In the genomic region with DNA sequence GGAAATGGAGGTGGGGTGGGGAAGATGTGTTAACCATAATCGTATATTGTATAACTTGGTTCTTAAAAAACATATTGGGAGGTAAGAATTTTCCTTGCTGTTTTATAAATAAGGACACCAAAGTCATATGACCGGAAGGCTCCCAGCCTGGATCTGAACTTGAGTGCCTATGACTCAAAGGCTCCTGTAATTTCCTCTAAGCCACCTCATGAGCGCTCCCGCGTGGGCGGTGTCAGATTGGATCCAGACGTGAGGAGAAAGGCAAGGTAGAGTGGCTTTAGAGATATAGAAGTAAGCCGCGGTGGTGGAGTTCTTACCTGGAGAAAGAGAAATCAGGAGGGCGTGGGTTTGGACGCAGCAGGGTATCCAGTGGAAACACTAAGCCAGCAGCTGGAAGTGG, we compare ENCODE assay signal across 17 cellular contexts.
DNase-seq lines count a peak whose midpoint lies in the region; ATAC-seq and TF ChIP-seq lines count a peak whose summit lies in the region.
"Had no signal": no experiment of that assay in that cellular context is flagged by ENCODE, and none has a peak within 500 bp of the region (broad histone marks: within the 10 kb centered on the region; RNA-seq: fewer than 3 reads in every experiment).

No MANE protein-coding gene starts in this region.

- no peaks in the 10 kb centered on the region for H3K36me3 ChIP-seq in PC-3 (ENCODE audit: low read depth, low read length)
- H3K36me3 ChIP-seq in mesenchymal stem cell (ENCODE audit: control insufficient read depth in 1 of 2, insufficient read depth in 2 of 2, low read depth in 1 of 2, low read length in 2 of 2), result no peaks in the 10 kb centered on the region
- no peaks in the 10 kb centered on the region for H3K36me3 ChIP-seq in mesendoderm (ENCODE audit: control insufficient read depth, insufficient read depth, low read length)
- H3K36me3 ChIP-seq: heart right ventricle, right lobe of liver had no signal

- 0 out of 2 replicates have a peak, but pooled peaks have one; percentile 23 for ATAC-seq in PC-3
- ATAC-seq in HG02623 (IDR thresholded peaks at IDR 0.05; ENCODE audit: unreplicated experiment), result no peak
- ATAC-seq: heart right ventricle; right lobe of liver; stimulated activated naive CD8-positive, alpha-beta T cell treated with anti-CD3 and anti-CD28 coated beads, Interleukin-15, amount 100 ng/mL, for 72 hours had no signal

- peak overlapping the region; percentile 21; the same call in 1 of the 2 replicates for H3K4me2 ChIP-seq in PC-3 (ENCODE audit: low read length)
- H3K4me2 ChIP-seq in mesenchymal stem cell (ENCODE audit: low read length, poor library complexity, severe bottlenecking), result no peak overlapping the region
- no peak overlapping the region for H3K4me2 ChIP-seq in mesendoderm (ENCODE audit: low read length)

- peaks cover 52% of the 10 kb centered on the region for H3K4me1 ChIP-seq in PC-3 (ENCODE audit: insufficient read depth, low read length)
- H3K4me1 ChIP-seq in mesenchymal stem cell (ENCODE audit: control insufficient read depth, insufficient read depth, low read depth, low read length), result peaks cover 16% of the 10 kb centered on the region
- H3K4me1 ChIP-seq in mesendoderm (ENCODE audit: control insufficient read depth, low read depth, low read length), result no peaks in the 10 kb centered on the region
- H3K4me1 ChIP-seq: heart right ventricle, right lobe of liver had no signal

- H2BK15ac ChIP-seq in mesenchymal stem cell (ENCODE audit: low read depth, poor library complexity, severe bottlenecking) (no peak overlapping the region), mesendoderm (replicated peaks; ENCODE audit: low read depth) (no peak overlapping the region)

- H2BK120ac ChIP-seq in mesenchymal stem cell (ENCODE audit: low read depth, low read length) (no peak overlapping the region), mesendoderm (ENCODE audit: low read depth, low read length) (no peak overlapping the region)

- H2AK5ac ChIP-seq in mesenchymal stem cell (ENCODE audit: low read length, severe bottlenecking), result no peak overlapping the region
- H2AK5ac ChIP-seq in mesendoderm (ENCODE audit: low read length), result no peak overlapping the region

- no peaks in the 10 kb centered on the region for H3K79me2 ChIP-seq in PC-3 (ENCODE audit: low read length)
- no peaks in the 10 kb centered on the region for H3K79me2 ChIP-seq in mesendoderm (ENCODE audit: control insufficient read depth, insufficient read depth, low read length)

- no peaks in the 10 kb centered on the region for H3F3A ChIP-seq in PC-3 (ENCODE audit: low read length, unreplicated experiment)

- H3K4me3 ChIP-seq in PC-3 (ENCODE audit: low read length), result no peak overlapping the region
- H3K4me3 ChIP-seq in mesenchymal stem cell (ENCODE audit: insufficient read depth in 1 of 2, low read depth in 1 of 2, low read length in 2 of 2), result no peak overlapping the region
- no peak overlapping the region for H3K4me3 ChIP-seq in mesendoderm (ENCODE audit: low read length)
- H3K4me3 ChIP-seq: heart right ventricle, right lobe of liver had no signal

- H4K20me1 ChIP-seq in PC-3 (ENCODE audit: low read length), result no peaks in the 10 kb centered on the region

- H3K23ac ChIP-seq in mesenchymal stem cell (ENCODE audit: low read length in 2 of 2), result no peak overlapping the region
- H3K23ac ChIP-seq in mesendoderm (ENCODE audit: low read length), result no peak overlapping the region

- no peaks in the 10 kb centered on the region for H3K9me3 ChIP-seq in PC-3 (ENCODE audit: low read length)
- H3K9me3 ChIP-seq in mesenchymal stem cell (ENCODE audit: control insufficient read depth, low read length), result peaks cover 19% of the 10 kb centered on the region
- H3K9me3 ChIP-seq: right lobe of liver had no signal

- H3K14ac ChIP-seq in mesenchymal stem cell (ENCODE audit: low read length in 2 of 2), result no peak overlapping the region

- CTCF ChIA-PET in PC-3 (lab: Charles Lee), result no interaction called here

- H3K79me1 ChIP-seq in mesenchymal stem cell (replicated peaks; ENCODE audit: low read length, poor library complexity, severe bottlenecking) (no peaks in the 10 kb centered on the region), mesendoderm (ENCODE audit: low read length) (no peaks in the 10 kb centered on the region)

- H2BK5ac ChIP-seq in mesenchymal stem cell (ENCODE audit: low read depth, low read length, poor library complexity, severe bottlenecking), result no peak overlapping the region
- no peak overlapping the region for H2BK5ac ChIP-seq in mesendoderm (ENCODE audit: low read length)

- no TSS peak for BruUV-seq in PC-3 (replicated peaks; lab: Mats Ljungman, UMichigan)

- H3K9ac ChIP-seq in PC-3 (ENCODE audit: low read length) (peak overlapping the region; percentile 45), mesenchymal stem cell (ENCODE audit: low read length) (no peak overlapping the region), mesendoderm (ENCODE audit: low read length) (no peak overlapping the region)

- H2AFZ ChIP-seq in PC-3 (ENCODE audit: low read length) (0 out of 2 replicates have a peak overlapping the region, but pooled peaks have one; percentile 14), mesenchymal stem cell (ENCODE audit: low read depth, low read length) (peak overlapping the region; percentile 30)

- H4K8ac ChIP-seq in mesenchymal stem cell (ENCODE audit: low read length) (no peak overlapping the region), mesendoderm (ENCODE audit: low read depth, low read length) (no peak overlapping the region)

- H4K91ac ChIP-seq in mesenchymal stem cell (ENCODE audit: low read length), result no peak overlapping the region

- H3K27ac ChIP-seq in PC-3 (ENCODE audit: low read length) (peak overlapping the region; percentile 51), mesenchymal stem cell (ENCODE audit: low read length, poor library complexity, severe bottlenecking) (no peak overlapping the region), mesendoderm (ENCODE audit: low read depth, low read length) (no peak overlapping the region)
- H3K27ac ChIP-seq: heart right ventricle, right lobe of liver had no signal

- H3K18ac ChIP-seq in mesenchymal stem cell (ENCODE audit: low read depth in 1 of 2, low read length in 2 of 2), result no peak overlapping the region
- no peak overlapping the region for H3K18ac ChIP-seq in mesendoderm (ENCODE audit: low read length)

- H3K4ac ChIP-seq in mesenchymal stem cell (ENCODE audit: low read depth in 1 of 2, low read length in 2 of 2) (peak overlapping the region in 1 of 2 experiments; percentile 34), mesendoderm (ENCODE audit: low read depth, low read length) (no peak overlapping the region)

- TF ChIP-seq CTCF in PC-3 (conservative IDR thresholded peaks at IDR 0.05; ENCODE audit: low read depth, low read length), result peak; percentile 53

- DNase-seq in Daoy (ENCODE audit: low read depth) (peak; percentile 96), PC-3 (peak; percentile 80), dermis blood vessel endothelial cell (peak; percentile 81), mesenchymal stem cell (peak; percentile 77), C1 segment of cervical spinal cord (lab: John Stamatoyannopoulos, UW) (no peak), mesendoderm (no peak)
- DNase-seq in stimulated activated CD4-positive, alpha-beta T cell treated with anti-CD3 and anti-CD28 coated beads, Interleukin-4, amount 100 ng/mL, for 4 hours, result no peak
- DNase-seq: activated CD4-positive, alpha-beta T cell treated with anti-CD3 and anti-CD28 coated beads for 48 hours; CD4-positive, CD25-positive, alpha-beta regulatory T cell; effector CD8-positive, alpha-beta T cell; GF-D8; heart right ventricle; NCI-H1105; NCI-H524; right lobe of liver; stimulated activated naive CD8-positive, alpha-beta T cell treated with anti-CD3 and anti-CD28 coated beads, Interleukin-15, amount 100 ng/mL, for 72 hours had no signal

- no peak overlapping the region for H4K5ac ChIP-seq in mesendoderm (ENCODE audit: low read length)

- H3K27me3 ChIP-seq in PC-3 (ENCODE audit: low read length), result no peaks in the 10 kb centered on the region
- H3K27me3 ChIP-seq in mesenchymal stem cell (ENCODE audit: control insufficient read depth in 1 of 2, insufficient read depth in 1 of 2, low read length in 2 of 2), result peaks cover 0 to 8% of the 10 kb centered on the region in 2 experiments
- H3K27me3 ChIP-seq in mesendoderm (ENCODE audit: insufficient read depth, low read length, poor library complexity), result no peaks in the 10 kb centered on the region
- H3K27me3 ChIP-seq: right lobe of liver had no signal

- WGBS in mesenchymal stem cell, result 65% methylated on average over 11 of the region's 11 CpGs
- WGBS in mesendoderm (ENCODE audit: extremely low coverage, insufficient coverage, low lambda C conversion rate), result no CpG with 5 or more reads among the region's 11 CpGs

- no peaks in the 10 kb centered on the region for H3K9me2 ChIP-seq in PC-3 (replicated peaks; ENCODE audit: low read length)

- H3K56ac ChIP-seq in mesendoderm (ENCODE audit: low read length), result no peak overlapping the region

- intact Hi-C loops in PC-3 (cut with micrococcal nuclease), result loop anchor here (1.0 to 10.0 kb wide), 3 partner anchors 104 to 284 kb away; no protein-coding TSS in a partner anchor

- POLR2A ChIA-PET in PC-3 (lab: Charles Lee; ENCODE audit: unreplicated experiment), result no interaction called here

- H2BK12ac ChIP-seq in mesenchymal stem cell (ENCODE audit: low read length in 2 of 2), result peak overlapping the region in 1 of 2 experiments; percentile 16

Comparison
In these comparisons a context has a peak if more than half of its experiments do, and no peak if none do; other contexts are left out.
1. DNase-seq: peak in Daoy (single experiment), PC-3 (single experiment), dermis blood vessel endothelial cell (single experiment) and mesenchymal stem cell (single experiment); none in stimulated activated CD4-positive, alpha-beta T cell treated with anti-CD3 and anti-CD28 coated beads, Interleukin-4, amount 100 ng/mL, for 4 hours (0 of 2), C1 segment of cervical spinal cord (0 of 14) and mesendoderm (single experiment).